ENCODE assay signal across 1 cellular context in genomic region chr5:164934561-164934960, GRCh38.
TF ChIP-seq lines count a peak whose summit lies in the region.

No MANE protein-coding gene starts in this region.

TF ChIP-seq in WTC11, 78 proteins besides CTCF, POLR2A, EP300 and RAD21 (continued from another document):
- TF ChIP-seq ARID4B (CRISPR knock-in tag; IDR thresholded peaks at IDR 0.05; ENCODE audit: borderline replicate concordance), result no peak
